Comparison of ENCODE assay signal across 1 cellular context in the genomic region with DNA sequence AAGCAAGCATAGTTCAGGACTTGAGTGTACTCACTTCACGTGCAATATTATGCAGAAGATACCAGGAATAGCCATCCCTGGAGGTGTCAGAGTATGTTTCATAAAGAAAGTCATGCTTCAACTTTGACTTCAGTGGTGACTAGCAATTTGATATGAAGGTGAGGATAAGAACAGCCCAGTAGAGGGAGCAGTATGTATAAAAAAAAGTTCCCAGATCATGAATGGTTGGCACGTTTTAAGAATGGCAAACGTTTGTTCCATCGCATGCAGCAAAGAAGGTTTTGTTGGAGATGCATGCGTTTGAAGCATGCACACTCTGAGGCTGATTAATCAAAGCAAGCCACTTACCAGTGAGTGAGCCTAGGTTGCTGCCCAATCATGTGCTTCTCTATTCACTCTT.
TF ChIP-seq lines count a peak whose summit lies in the region.

No MANE protein-coding gene starts in this region.

TF ChIP-seq in H1, 55 proteins besides CTCF, POLR2A, EP300 and RAD21:
- TF ChIP-seq, protein P1, sequence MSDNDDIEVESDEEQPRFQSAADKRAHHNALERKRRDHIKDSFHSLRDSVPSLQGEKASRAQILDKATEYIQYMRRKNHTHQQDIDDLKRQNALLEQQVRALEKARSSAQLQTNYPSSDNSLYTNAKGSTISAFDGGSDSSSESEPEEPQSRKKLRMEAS (IDR thresholded peaks at IDR 0.05): no peak
- TF ChIP-seq RNF2 (IDR thresholded peaks at IDR 0.05; ENCODE audit: borderline replicate concordance, low read depth, low read length, missing control alignments, poor library complexity, severe bottlenecking) (no peak), CBX5 (IDR thresholded peaks at IDR 0.05; ENCODE audit: low read depth, low read length) (no peak)
